ENCODE assay signal across 8 cellular contexts in the genomic region with DNA sequence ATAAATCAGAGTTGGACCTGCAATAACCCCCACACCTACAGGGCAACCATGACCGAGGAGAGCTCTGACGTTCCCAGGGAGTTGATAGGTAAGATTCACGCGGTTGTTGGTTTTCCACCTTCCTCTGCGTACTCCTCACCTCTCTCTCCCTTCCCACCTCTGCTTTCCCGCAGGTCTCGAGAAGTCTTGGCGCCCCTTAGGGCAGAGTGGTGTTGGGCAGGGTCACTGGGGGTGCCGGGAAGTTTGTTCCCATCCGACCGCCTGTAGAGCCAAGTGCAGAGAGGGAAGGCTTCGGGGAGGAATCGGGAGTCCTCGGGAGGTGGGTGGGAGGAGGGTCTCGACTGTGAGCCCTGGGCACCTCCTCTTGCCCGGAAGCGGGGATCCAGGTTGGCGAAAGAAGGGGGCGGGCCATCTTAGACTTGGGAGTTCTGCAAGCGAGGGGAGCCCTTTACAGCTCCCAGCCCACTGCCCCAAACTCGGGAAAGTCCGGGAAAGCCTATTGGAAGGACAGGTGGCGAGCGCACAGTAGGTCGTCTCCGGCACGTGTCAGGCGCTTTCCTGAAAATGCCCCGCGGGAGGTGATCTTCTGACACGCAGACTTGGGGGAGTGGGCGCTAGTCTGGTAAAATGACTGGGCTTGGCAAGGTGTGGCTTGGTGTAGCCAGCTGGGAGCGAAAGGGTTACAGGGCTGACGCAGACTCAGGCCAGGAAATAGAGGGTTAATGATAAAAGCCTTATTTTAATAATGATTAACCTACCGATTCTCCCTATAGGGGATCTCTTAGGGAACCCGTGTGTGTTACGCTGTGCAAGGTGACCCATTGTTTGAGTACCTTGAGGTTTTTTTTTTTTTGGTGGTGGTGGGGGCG. TPM values are rescaled to one million over a fixed set of nuclear protein-coding genes. Genes with fewer than 3 reads are reported as not detected.
A peak's percentile ranks its signal among the peaks of the same experiment; 100 is the strongest.
DNase-seq lines count a peak whose midpoint lies in the region; ATAC-seq and TF ChIP-seq lines count a peak whose summit lies in the region.

No MANE protein-coding gene starts in this region.

- ATAC-seq in HG03139 (IDR thresholded peaks at IDR 0.05; ENCODE audit: unreplicated experiment) (no peak), GM21825 (IDR thresholded peaks at IDR 0.05; ENCODE audit: unreplicated experiment) (no peak)

- peaks cover 19% of the 10 kb centered on the region for H3K4me1 ChIP-seq in cardiac muscle cell (ENCODE audit: low read depth)
- peaks cover 6% of the 10 kb centered on the region for H3K4me1 ChIP-seq in prostate gland (replicated peaks)

- WGBS in prostate gland, result 2% methylated on average over 38 of the region's 38 CpGs

- DNase-seq in NCI-H2196 (lab: John Stamatoyannopoulos, UW; ENCODE audit: unreplicated experiment) (peak; percentile 31), NCI-H2196 treated with DMSO at 0.1 percent for 48 hours (lab: John Stamatoyannopoulos, UW; ENCODE audit: unreplicated experiment) (no peak), NCI-H1105 (lab: John Stamatoyannopoulos, UW) (peak; percentile 52), cardiac muscle cell (ENCODE audit: low read depth in 1 of 2, low spot score in 1 of 2) (peak in 1 of 2 donors; percentile 50), prostate gland (ENCODE audit: low spot score) (peak; percentile 15)
- peak; percentile 10 for DNase-seq in activated naive CD4-positive, alpha-beta T cell treated with Interleukin-2 at 50 U/mL for 16 hours

- H3K27me3 ChIP-seq in cardiac muscle cell (peaks cover 5% of the 10 kb centered on the region), prostate gland (replicated peaks; ENCODE audit: insufficient read depth) (no peaks in the 10 kb centered on the region)

- H3K9me3 ChIP-seq in cardiac muscle cell (ENCODE audit: low read depth) (no peaks in the 10 kb centered on the region), prostate gland (no peaks in the 10 kb centered on the region)

- intact Hi-C loops in prostate gland (cut with DNase I), result loop anchor here (1.0 kb wide), 1 partner anchor 210 kb away; no protein-coding TSS in a partner anchor

- H3K36me3 ChIP-seq in cardiac muscle cell (no peaks in the 10 kb centered on the region), prostate gland (no peaks in the 10 kb centered on the region)

- H3K4me3 ChIP-seq in cardiac muscle cell, result peak overlapping the region; percentile 75
- H3K4me3 ChIP-seq in prostate gland, result peak overlapping the region; percentile 71 to 78

- TF ChIP-seq POLR2A in prostate gland (IDR thresholded peaks at IDR 0.05), result no peak

- TF ChIP-seq CTCF in cardiac muscle cell (IDR thresholded peaks at IDR 0.05; ENCODE audit: low read depth, low read length), result no peak
- TF ChIP-seq CTCF in prostate gland (IDR thresholded peaks at IDR 0.05), result no peak

- H3K27ac ChIP-seq in cardiac muscle cell (peak overlapping the region; percentile 64), prostate gland (peak overlapping the region; percentile 79 to 85)

RNA-seq across cellular contexts. Expression of gene CARMIL1, which starts 0.8 kb away (rescaled TPM):
- total RNA-seq in cardiac muscle cell (47.0 and 63.6 TPM in 2 replicates), prostate gland (10 to 100 TPM; 12.9 to 71.7 TPM)
- polyA plus RNA-seq in cardiac muscle cell, result 15.7 and 20.8 TPM in 2 replicates
